In genomic region chr3:185318136-185318535, GRCh38 we compare ENCODE assay signal across 13 cellular contexts. TPM values are rescaled to one million over a fixed set of nuclear protein-coding genes. Genes with fewer than 3 reads are reported as not detected.
DNase-seq lines count a peak whose midpoint lies in the region; ATAC-seq and TF ChIP-seq lines count a peak whose summit lies in the region.
"Had no signal": no experiment of that assay in that cellular context is flagged by ENCODE, and none has a peak within 500 bp of the region (broad histone marks: within the 10 kb centered on the region; RNA-seq: fewer than 3 reads in every experiment).

No MANE protein-coding gene starts in this region.

- H3K4me3 Mint-ChIP-seq in activated CD4-positive, alpha-beta T cell treated with anti-CD3 and anti-CD28 coated beads, Interleukin-2, amount 10 ng/mL, durations not matched to agents 7 days and 5 days: no peak overlapping the region
- H3K4me3 Mint-ChIP-seq: immature natural killer cell had no signal

- TF ChIP-seq CTCF in GM13976 (IDR thresholded peaks at IDR 0.05; ENCODE audit: borderline replicate concordance, control extremely low read depth, extremely low read depth, insufficient read depth, missing control alignments) (no peak), GM13977 (IDR thresholded peaks at IDR 0.05; ENCODE audit: extremely low read depth, insufficient read depth, missing control alignments) (no peak)

- no peak overlapping the region for H3K27ac Mint-ChIP-seq in activated CD4-positive, alpha-beta T cell treated with anti-CD3 and anti-CD28 coated beads, Interleukin-2, amount 10 ng/mL, durations not matched to agents 7 days and 5 days
- H3K27ac Mint-ChIP-seq: immature natural killer cell had no signal

- POLR2A ChIA-PET in activated CD4-positive, alpha-beta T cell treated with anti-CD3 and anti-CD28 coated beads, Interleukin-2, amount 10 ng/mL, durations not matched to agents 7 days and 5 days (lab: Charles Lee): no interaction called here

- CTCF ChIA-PET in activated CD4-positive, alpha-beta T cell treated with anti-CD3 and anti-CD28 coated beads, Interleukin-2, amount 10 ng/mL, durations not matched to agents 7 days and 5 days (lab: Charles Lee): no interaction called here

- DNase-seq in HT-29 (ENCODE audit: low spot score) (peak; percentile 10), SW480 (ENCODE audit: low spot score) (peak; percentile 40), foreskin melanocyte (peak; percentile 78), pons (ENCODE audit: low spot score) (peak; percentile 37), GM13976 (ENCODE audit: low spot score) (no peak), GM13977 (ENCODE audit: low spot score) (no peak)
- no peak for DNase-seq in activated CD4-positive, alpha-beta T cell treated with anti-CD3 and anti-CD28 coated beads, Interleukin-2, amount 10 ng/mL, durations not matched to agents 7 days and 5 days
- DNase-seq: GOT3; immature natural killer cell; NCI-H2029; nucleus accumbens; stimulated activated naive CD4-positive, alpha-beta T cell treated with Interleukin-2 at 50 U/mL for 16 hours had no signal

- H3K4me1 Mint-ChIP-seq in activated CD4-positive, alpha-beta T cell treated with anti-CD3 and anti-CD28 coated beads, Interleukin-2, amount 10 ng/mL, durations not matched to agents 7 days and 5 days: peaks cover 7% of the 10 kb centered on the region
- H3K4me1 Mint-ChIP-seq: immature natural killer cell had no signal

- no peak for ATAC-seq in GM21737 (IDR thresholded peaks at IDR 0.05; ENCODE audit: unreplicated experiment)

- H3K36me3 Mint-ChIP-seq in activated CD4-positive, alpha-beta T cell treated with anti-CD3 and anti-CD28 coated beads, Interleukin-2, amount 10 ng/mL, durations not matched to agents 7 days and 5 days (ENCODE audit: low read depth): no peaks in the 10 kb centered on the region
- H3K36me3 Mint-ChIP-seq: immature natural killer cell had no signal

- H3K27me3 Mint-ChIP-seq in activated CD4-positive, alpha-beta T cell treated with anti-CD3 and anti-CD28 coated beads, Interleukin-2, amount 10 ng/mL, durations not matched to agents 7 days and 5 days: peaks cover 10% of the 10 kb centered on the region

- H3K9me3 Mint-ChIP-seq in activated CD4-positive, alpha-beta T cell treated with anti-CD3 and anti-CD28 coated beads, Interleukin-2, amount 10 ng/mL, durations not matched to agents 7 days and 5 days: no peaks in the 10 kb centered on the region
- H3K9me3 Mint-ChIP-seq: immature natural killer cell had no signal

- in situ Hi-C loops in GM13976 (cut with MboI; ENCODE audit: low sequenced_read_pairs, unreplicated experiment) (no loop called here), GM13977 (cut with MboI; ENCODE audit: low pct_unique_long_range_greater_than_20kb, low sequenced_read_pairs, unreplicated experiment) (no loop called here)

RNA-seq across cellular contexts. Expression of gene MAP3K13, which starts 44.8 kb away (rescaled TPM):
- 6.6 and 9.6 TPM in 2 replicates for total RNA-seq in HT-29 (2014; rRNA removed; shearing (Covaris generic))
- 10 to 100 TPM; 10.2 to 13.1 TPM for total RNA-seq in activated CD4-positive, alpha-beta T cell treated with anti-CD3 and anti-CD28 coated beads, Interleukin-2, amount 10 ng/mL, durations not matched to agents 7 days and 5 days

Comparison
In these comparisons a context has a peak if more than half of its experiments do, and no peak if none do; other contexts are left out.
1. DNase-seq: peak in HT-29 (single experiment), SW480 (single experiment), foreskin melanocyte (single experiment) and pons (single experiment); none in activated CD4-positive, alpha-beta T cell treated with anti-CD3 and anti-CD28 coated beads, Interleukin-2, amount 10 ng/mL, durations not matched to agents 7 days and 5 days (single experiment), GM13976 (single experiment) and GM13977 (single experiment).